ENCODE assay signal across 1 cellular context in the genomic region with DNA sequence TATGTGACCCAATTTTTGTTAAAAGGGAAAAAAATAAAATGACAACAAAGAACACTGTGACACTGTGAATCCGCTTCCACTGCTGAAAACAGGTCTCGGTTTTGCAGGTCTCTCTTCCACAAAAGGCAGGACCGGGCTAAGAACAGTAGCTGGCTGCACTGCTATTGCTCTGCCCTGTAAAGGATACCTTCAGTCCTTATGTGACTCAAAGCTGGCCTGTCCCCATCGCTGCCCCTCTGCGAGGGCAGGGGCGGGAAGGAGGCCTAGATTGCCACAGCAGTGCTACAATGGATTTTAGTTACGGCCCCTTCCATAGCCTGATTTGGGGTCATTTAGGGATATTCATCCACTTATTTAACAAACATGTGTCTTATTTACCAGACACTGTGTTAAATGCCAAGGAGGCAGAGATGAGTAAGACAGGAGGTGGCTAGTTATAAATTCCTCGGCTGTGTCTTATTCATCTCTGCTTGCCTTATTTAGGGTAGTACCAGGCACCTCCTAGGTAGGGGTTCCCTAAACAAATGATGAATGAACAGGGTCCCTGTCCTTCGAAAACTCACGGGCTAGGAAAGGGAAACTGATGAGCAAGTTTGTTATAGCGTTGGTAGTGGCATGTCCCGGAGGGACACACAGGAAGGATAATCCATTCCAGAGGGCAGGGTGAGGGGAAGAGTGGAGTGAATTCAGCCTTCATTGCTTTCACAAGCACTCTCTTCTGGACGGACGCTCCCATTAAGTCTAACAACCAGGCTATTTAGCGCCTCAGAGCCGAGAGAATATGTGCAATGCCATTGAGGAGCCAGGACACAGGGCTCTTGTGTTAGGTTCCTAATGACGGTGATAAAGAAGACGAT.
TF ChIP-seq lines count a peak whose summit lies in the region.

No MANE protein-coding gene starts in this region.

TF ChIP-seq in SK-N-SH, 30 proteins besides CTCF, POLR2A, EP300 and RAD21 (continued from another document):
- TF ChIP-seq RCOR1 (IDR thresholded peaks at IDR 0.05; ENCODE audit: low read length) (no peak), GATA2 (CRISPR knock-in tag; IDR thresholded peaks at IDR 0.05) (no peak), FOXM1 (IDR thresholded peaks at IDR 0.05; ENCODE audit: low read depth) (no peak), USF1 (IDR thresholded peaks at IDR 0.05; ENCODE audit: borderline replicate concordance, low read depth) (no peak), MEF2A (IDR thresholded peaks at IDR 0.05; ENCODE audit: borderline replicate concordance, low read depth) (no peak), YY1 (IDR thresholded peaks at IDR 0.05; ENCODE audit: low read depth) (no peak), SIN3A (IDR thresholded peaks at IDR 0.05; ENCODE audit: borderline replicate concordance, low read depth, low read length) (no peak), FOSL2 (IDR thresholded peaks at IDR 0.05; ENCODE audit: borderline replicate concordance, low read depth) (no peak)
